ENCODE assay signal across 1 cellular context in genomic region chr6:26252097-26252496, GRCh38.
TF ChIP-seq lines count a peak whose summit lies in the region.

No MANE protein-coding gene starts in this region.

TF ChIP-seq in WTC11, 78 proteins besides CTCF, POLR2A, EP300 and RAD21 (continued from another document):
- TF ChIP-seq PRRX2 (CRISPR knock-in tag; IDR thresholded peaks at IDR 0.05) (peak; percentile 55; the same call in 1 of the 2 replicates), ZNF671 (CRISPR knock-in tag; IDR thresholded peaks at IDR 0.05) (peak; percentile 78; the same call in 1 of the 2 replicates), NFATC4 (CRISPR knock-in tag; IDR thresholded peaks at IDR 0.05) (peak; percentile 91)
